ENCODE assay signal across 10 cellular contexts in genomic region chrX:134670241-134670811, GRCh38. TPM values are rescaled to one million over a fixed set of nuclear protein-coding genes. Genes with fewer than 3 reads are reported as not detected.
DNase-seq lines count a peak whose midpoint lies in the region; ATAC-seq and TF ChIP-seq lines count a peak whose summit lies in the region.
"Had no signal": no experiment of that assay in that cellular context is flagged by ENCODE, and none has a peak within 500 bp of the region (broad histone marks: within the 10 kb centered on the region; RNA-seq: fewer than 3 reads in every experiment).

No MANE protein-coding gene starts in this region.

- no peak overlapping the region for H3K4me3 Mint-ChIP-seq in chondrocyte (ENCODE audit: unreplicated experiment)
- H3K4me3 Mint-ChIP-seq in mesothelial cell of epicardium = no peak overlapping the region
- H3K4me3 Mint-ChIP-seq: dendritic cell treated with granulocyte-macrophage colony-stimulating factor and Interleukin-4, amounts not matched to agents 40 ng/mL and 50 ng/mL, for 4 days had no signal

- peak; percentile 83 for DNase-seq in DMS 273 (lab: John Stamatoyannopoulos, UW; ENCODE audit: unreplicated experiment)
- peak; percentile 85 for DNase-seq in MG63
- no peak for DNase-seq in chondrocyte (ENCODE audit: low spot score)
- DNase-seq in mesothelial cell of epicardium (ENCODE audit: low spot score in 2 of 2, unreplicated experiment in 2 of 2) = no peak
- DNase-seq in globus pallidus (ENCODE audit: low spot score) = no peak
- no peak for DNase-seq in superior temporal gyrus (ENCODE audit: extremely low spot score)

- H3K4me3 ChIP-seq in MG63 = no peak overlapping the region

- H3K27me3 Mint-ChIP-seq in chondrocyte (ENCODE audit: low read depth) (no peaks in the 10 kb centered on the region), mesothelial cell of epicardium (ENCODE audit: low read depth) (no peaks in the 10 kb centered on the region)

- H3K36me3 ChIP-seq in MG63 = no peaks in the 10 kb centered on the region

- ATAC-seq in GM21515 (IDR thresholded peaks at IDR 0.05; ENCODE audit: unreplicated experiment) (no peak), GM18867 (IDR thresholded peaks at IDR 0.05; ENCODE audit: unreplicated experiment) (no peak)

- H3K36me3 Mint-ChIP-seq in chondrocyte (ENCODE audit: low read depth) (no peaks in the 10 kb centered on the region), mesothelial cell of epicardium (no peaks in the 10 kb centered on the region)

- no peaks in the 10 kb centered on the region for H3K9me3 ChIP-seq in MG63

- H3K4me1 Mint-ChIP-seq in chondrocyte (ENCODE audit: low read depth) = peaks cover 22% of the 10 kb centered on the region
- H3K4me1 Mint-ChIP-seq in mesothelial cell of epicardium = peaks cover 23% of the 10 kb centered on the region

- H3K27ac Mint-ChIP-seq in chondrocyte (ENCODE audit: unreplicated experiment) = peak overlapping the region; percentile 98
- H3K27ac Mint-ChIP-seq in mesothelial cell of epicardium = peak overlapping the region; percentile 47

- H3K9me3 Mint-ChIP-seq in chondrocyte (ENCODE audit: low read depth) (peaks cover 3% of the 10 kb centered on the region), mesothelial cell of epicardium (peaks cover 19% of the 10 kb centered on the region)

- peak; percentile 9 for TF ChIP-seq CTCF in chondrocyte (IDR thresholded peaks at IDR 0.05)
- TF ChIP-seq CTCF in mesothelial cell of epicardium (IDR thresholded peaks at IDR 0.05; ENCODE audit: unreplicated experiment) = no peak

- H3K27me3 ChIP-seq in MG63 = no peaks in the 10 kb centered on the region

RNA-seq across cellular contexts. Expression of gene PLAC1, which starts 12.1 kb away (rescaled TPM):
- not detected in 2 replicates for total RNA-seq in MG63 (2014; rRNA removed; shearing (Covaris generic); ENCODE audit: low replicate concordance)
- total RNA-seq in chondrocyte (not detected in 3 replicates), mesothelial cell of epicardium (10.1 to 14.5 TPM (median 10.4 TPM) in 3 replicates)
- total RNA-seq: mesenteric fat pad had no signal

Comparison
In these comparisons a context has a peak if more than half of its experiments do, and no peak if none do; other contexts are left out.
1. DNase-seq: peak in DMS 273 (single experiment) and MG63 (single experiment); none in chondrocyte (single experiment), mesothelial cell of epicardium (0 of 2), globus pallidus (single experiment) and superior temporal gyrus (single experiment).
2. RNA of gene PLAC1, which starts 12.1 kb away (total RNA-seq): 10.1 to 14.5 TPM in mesothelial cell of epicardium; not detected in chondrocyte and not detected in MG63; every median in the first group is over 10 times any median in the second.